Comparison of ENCODE assay signal across 21 cellular contexts in genomic region chr6:56819604-56820003, GRCh38.
"Had no signal": no experiment of that assay in that cellular context is flagged by ENCODE, and none has a peak within 500 bp of the region (broad histone marks: within the 10 kb centered on the region; RNA-seq: fewer than 3 reads in every experiment).

No MANE protein-coding gene starts in this region.

- H3K4me3 ChIP-seq: ascending aorta, smooth muscle cell, stomach, testis, uterus had no signal

- H3K36me3 ChIP-seq: ascending aorta, brain microvascular endothelial cell, stomach, uterus, WERI-Rb-1 had no signal

- DNase-seq: activated CD4-positive, alpha-beta T cell treated with anti-CD3 and anti-CD28 coated beads, Interleukin-2, amount 10 ng/mL, durations not matched to agents 7 days and 5 days; activated CD4-positive, CD25-positive, alpha-beta regulatory T cell treated with anti-CD3 and anti-CD28 coated beads, Interleukin-2, amount 50 U/mL, for 72 hours; activated CD8-positive, alpha-beta T cell treated with anti-CD3 and anti-CD28 coated beads, Interleukin-2, amount 10 ng/mL, durations not matched to agents 7 days and 5 days; activated gamma-delta T cell treated with Interleukin-2 at 50 U/mL for 16 hours; brain microvascular endothelial cell; cerebellar nuclear complex; cortex of kidney; effector CD4-positive, alpha-beta T cell; kidney glomerular epithelial cell; nephron progenitor cell; stimulated activated CD4-positive, alpha-beta T cell treated with anti-CD3 and anti-CD28 coated beads, Interleukin-15, amount 100 ng/mL, for 24 hours; stomach; testis; uterus; WERI-Rb-1 had no signal

- H3K9me3 ChIP-seq: ascending aorta, stomach, testis, uterus had no signal

- H3K4me1 ChIP-seq: testis, uterus had no signal

- ATAC-seq: activated CD8-positive, alpha-beta T cell treated with anti-CD3 and anti-CD28 coated beads, Interleukin-2, amount 10 ng/mL, durations not matched to agents 7 days and 5 days; activated naive CD4-positive, alpha-beta T cell treated with anti-CD3 and anti-CD28 coated beads, Interleukin-2, amount 50 U/mL, for 72 hours; sciatic nerve; stimulated activated memory B cell treated with anti-CD40 and anti-IgM and Interleukin-4, amounts not matched to agents 10 μg/mL and 1 μg/mL and 100 μg/mL, for 72 hours had no signal

- H3K27ac ChIP-seq: ascending aorta, brain microvascular endothelial cell, parathyroid adenoma, stomach, testis, uterus, WERI-Rb-1 had no signal

- H3K27me3 ChIP-seq: ascending aorta, brain microvascular endothelial cell, stomach, testis, uterus had no signal
